Comparison of ENCODE assay signal across 21 cellular contexts in the genomic region with DNA sequence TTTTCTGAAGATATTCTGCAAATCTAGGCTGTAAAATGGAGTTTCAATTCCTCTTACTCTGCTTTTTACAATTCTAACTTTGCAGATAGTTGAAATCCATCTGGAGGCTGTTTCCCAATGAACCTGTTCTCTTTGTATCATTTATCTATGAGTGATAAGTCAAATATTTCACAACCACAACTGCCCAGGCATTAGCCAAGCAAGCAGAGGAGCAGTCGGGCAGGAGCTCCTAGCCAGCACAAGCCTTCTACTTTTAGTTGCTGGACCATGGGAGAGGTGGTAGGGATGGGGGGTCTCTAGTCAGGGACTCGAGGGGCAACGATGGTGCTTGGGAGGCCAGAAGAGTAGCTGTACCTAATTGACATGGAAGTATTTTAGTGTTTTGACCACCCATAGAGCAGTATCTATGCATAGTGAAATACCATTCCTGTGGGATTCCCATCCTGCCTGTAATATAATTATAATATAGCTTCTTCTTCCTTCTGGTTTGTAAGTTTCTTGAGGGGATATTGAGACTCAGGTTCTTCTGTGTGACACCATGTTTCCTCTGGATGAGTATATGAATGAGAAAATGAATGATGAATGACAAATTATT.
A peak's percentile ranks its signal among the peaks of the same experiment; 100 is the strongest.
DNase-seq lines count a peak whose midpoint lies in the region; ATAC-seq and TF ChIP-seq lines count a peak whose summit lies in the region.
"Had no signal": no experiment of that assay in that cellular context is flagged by ENCODE, and none has a peak within 500 bp of the region (broad histone marks: within the 10 kb centered on the region; RNA-seq: fewer than 3 reads in every experiment).

No MANE protein-coding gene starts in this region.

- no peak overlapping the region for H3K4me3 Mint-ChIP-seq in activated CD4-positive, alpha-beta memory T cell treated with anti-CD3 and anti-CD28 coated beads, Interleukin-2, amount 10 ng/mL, durations not matched to agents 7 days and 5 days
- H3K4me3 Mint-ChIP-seq: activated CD4-positive, alpha-beta T cell treated with anti-CD3 and anti-CD28 coated beads for 36 hours; activated T-cell treated with anti-CD3 and anti-CD28 coated beads, Interleukin-2, amount 50 U/mL, for 72 hours; natural killer cell treated with Interleukin-12 subunit alpha and Interleukin-12 subunit beta and Interleukin-15 and Interleukin-18, amount 100 ng/mL, for 72 hours; stimulated activated naive CD8-positive, alpha-beta T cell treated with anti-CD3 and anti-CD28 coated beads, Interleukin-15, Interleukin-2, amounts not matched to agents 100 ng/mL and 50 ng/mL, for 24 hours; T-helper 17 cell had no signal

- H3K9me3 ChIP-seq in left lung: no peaks in the 10 kb centered on the region
- H3K9me3 ChIP-seq: ascending aorta, BLaER1, uterus had no signal

- peak; percentile 42 for DNase-seq in EH (ENCODE audit: low read depth)
- DNase-seq in M059J (ENCODE audit: low read depth): peak; percentile 77
- peak; percentile 54 for DNase-seq in astrocyte of the spinal cord (ENCODE audit: low read depth, low spot score)
- DNase-seq in left lung: no peak
- DNase-seq in NCI-H526 treated with DMSO at 0.1 percent for 48 hours (lab: John Stamatoyannopoulos, UW): no peak
- DNase-seq in activated CD4-positive, alpha-beta memory T cell treated with anti-CD3 and anti-CD28 coated beads, Interleukin-2, amount 10 ng/mL, durations not matched to agents 7 days and 5 days: no peak
- DNase-seq in GF-D8 (lab: John Stamatoyannopoulos, UW): no peak
- DNase-seq: activated CD4-positive, alpha-beta T cell treated with anti-CD3 and anti-CD28 coated beads for 36 hours; activated T-cell treated with anti-CD3 and anti-CD28 coated beads, Interleukin-2, amount 50 U/mL, for 72 hours; DND-41; Karpas-422; left cardiac atrium; NK-92 treated with Interleukin-12 subunit alpha and Interleukin-12 subunit beta, amount 100 ng/mL, for 24 hours; T-helper 17 cell; uterus had no signal

- no peaks in the 10 kb centered on the region for H3K36me3 Mint-ChIP-seq in activated CD4-positive, alpha-beta memory T cell treated with anti-CD3 and anti-CD28 coated beads, Interleukin-2, amount 10 ng/mL, durations not matched to agents 7 days and 5 days (ENCODE audit: low read depth)
- H3K36me3 Mint-ChIP-seq: natural killer cell treated with Interleukin-12 subunit alpha and Interleukin-12 subunit beta and Interleukin-15 and Interleukin-18, amount 100 ng/mL, for 72 hours had no signal

- no peak for TF ChIP-seq CTCF in astrocyte of the spinal cord (IDR thresholded peaks at IDR 0.05; ENCODE audit: low read depth, low read length)
- no peak for TF ChIP-seq CTCF in left lung (IDR thresholded peaks at IDR 0.05)

- intact Hi-C loops in left lung (cut with DNase I): no loop called here

- H3K4me1 Mint-ChIP-seq in activated CD4-positive, alpha-beta memory T cell treated with anti-CD3 and anti-CD28 coated beads, Interleukin-2, amount 10 ng/mL, durations not matched to agents 7 days and 5 days: no peaks in the 10 kb centered on the region
- H3K4me1 Mint-ChIP-seq: activated CD4-positive, alpha-beta T cell treated with anti-CD3 and anti-CD28 coated beads for 36 hours; T-helper 17 cell had no signal

- peaks cover under 1% of the 10 kb centered on the region for H3K9me3 Mint-ChIP-seq in activated CD4-positive, alpha-beta memory T cell treated with anti-CD3 and anti-CD28 coated beads, Interleukin-2, amount 10 ng/mL, durations not matched to agents 7 days and 5 days
- H3K9me3 Mint-ChIP-seq: stimulated activated naive CD8-positive, alpha-beta T cell treated with anti-CD3 and anti-CD28 coated beads, Interleukin-15, Interleukin-2, amounts not matched to agents 100 ng/mL and 50 ng/mL, for 24 hours had no signal

- H3K27me3 ChIP-seq in left lung: no peaks in the 10 kb centered on the region
- H3K27me3 ChIP-seq: ascending aorta, BLaER1, uterus had no signal

- in situ Hi-C loops in astrocyte of the spinal cord (cut with HindIII; ENCODE audit: low sequenced_read_pairs): no loop called here

- H3K4me3 ChIP-seq in astrocyte of the spinal cord (ENCODE audit: low read depth, low read length) (no peak overlapping the region), left lung (no peak overlapping the region)
- H3K4me3 ChIP-seq: ascending aorta, BLaER1, uterus had no signal

- H3K27ac ChIP-seq in left lung: no peak overlapping the region
- H3K27ac ChIP-seq: ascending aorta, BLaER1, uterus had no signal

- H3K4me1 ChIP-seq in left lung: no peaks in the 10 kb centered on the region
- H3K4me1 ChIP-seq: ascending aorta, BLaER1, uterus had no signal

- no peak overlapping the region for H3K27ac Mint-ChIP-seq in activated CD4-positive, alpha-beta memory T cell treated with anti-CD3 and anti-CD28 coated beads, Interleukin-2, amount 10 ng/mL, durations not matched to agents 7 days and 5 days
- H3K27ac Mint-ChIP-seq: activated CD4-positive, alpha-beta T cell treated with anti-CD3 and anti-CD28 coated beads for 36 hours; activated T-cell treated with anti-CD3 and anti-CD28 coated beads, Interleukin-2, amount 50 U/mL, for 72 hours; natural killer cell treated with Interleukin-12 subunit alpha and Interleukin-12 subunit beta and Interleukin-15 and Interleukin-18, amount 100 ng/mL, for 72 hours; stimulated activated naive CD8-positive, alpha-beta T cell treated with anti-CD3 and anti-CD28 coated beads, Interleukin-15, Interleukin-2, amounts not matched to agents 100 ng/mL and 50 ng/mL, for 24 hours; T-helper 17 cell had no signal

- CTCF ChIA-PET in activated CD4-positive, alpha-beta memory T cell treated with anti-CD3 and anti-CD28 coated beads, Interleukin-2, amount 10 ng/mL, durations not matched to agents 7 days and 5 days (lab: Charles Lee): no interaction called here

- H3K36me3 ChIP-seq in left lung: no peaks in the 10 kb centered on the region
- H3K36me3 ChIP-seq: ascending aorta, BLaER1, uterus had no signal

- no peaks in the 10 kb centered on the region for H3K27me3 Mint-ChIP-seq in activated CD4-positive, alpha-beta memory T cell treated with anti-CD3 and anti-CD28 coated beads, Interleukin-2, amount 10 ng/mL, durations not matched to agents 7 days and 5 days
- H3K27me3 Mint-ChIP-seq: activated CD4-positive, alpha-beta T cell treated with anti-CD3 and anti-CD28 coated beads for 36 hours; natural killer cell treated with Interleukin-12 subunit alpha and Interleukin-12 subunit beta and Interleukin-15 and Interleukin-18, amount 100 ng/mL, for 72 hours; stimulated activated naive CD8-positive, alpha-beta T cell treated with anti-CD3 and anti-CD28 coated beads, Interleukin-15, Interleukin-2, amounts not matched to agents 100 ng/mL and 50 ng/mL, for 24 hours; T-helper 17 cell had no signal

- POLR2A ChIA-PET in activated CD4-positive, alpha-beta memory T cell treated with anti-CD3 and anti-CD28 coated beads, Interleukin-2, amount 10 ng/mL, durations not matched to agents 7 days and 5 days (lab: Charles Lee): no interaction called here

- peak; percentile 25 for ATAC-seq in left lung
- ATAC-seq in GM18498 (IDR thresholded peaks at IDR 0.05; ENCODE audit: unreplicated experiment): no peak
- ATAC-seq: activated CD4-positive, alpha-beta T cell treated with anti-CD3 and anti-CD28 coated beads for 36 hours; activated T-cell treated with anti-CD3 and anti-CD28 coated beads, Interleukin-2, amount 50 U/mL, for 72 hours; natural killer cell treated with Interleukin-12 subunit alpha and Interleukin-12 subunit beta and Interleukin-15 and Interleukin-18, amount 100 ng/mL, for 72 hours; sciatic nerve; T-helper 17 cell had no signal

Comparison
In these comparisons a context has a peak if more than half of its experiments do, and no peak if none do; other contexts are left out.
1. DNase-seq: peak in EH (single experiment), M059J (single experiment) and astrocyte of the spinal cord (single experiment); none in left lung (0 of 2), NCI-H526 treated with DMSO at 0.1 percent for 48 hours (single experiment), activated CD4-positive, alpha-beta memory T cell treated with anti-CD3 and anti-CD28 coated beads, Interleukin-2, amount 10 ng/mL, durations not matched to agents 7 days and 5 days (single experiment) and GF-D8 (single experiment).